ENCODE assay signal across 2 cellular contexts in the genomic region with DNA sequence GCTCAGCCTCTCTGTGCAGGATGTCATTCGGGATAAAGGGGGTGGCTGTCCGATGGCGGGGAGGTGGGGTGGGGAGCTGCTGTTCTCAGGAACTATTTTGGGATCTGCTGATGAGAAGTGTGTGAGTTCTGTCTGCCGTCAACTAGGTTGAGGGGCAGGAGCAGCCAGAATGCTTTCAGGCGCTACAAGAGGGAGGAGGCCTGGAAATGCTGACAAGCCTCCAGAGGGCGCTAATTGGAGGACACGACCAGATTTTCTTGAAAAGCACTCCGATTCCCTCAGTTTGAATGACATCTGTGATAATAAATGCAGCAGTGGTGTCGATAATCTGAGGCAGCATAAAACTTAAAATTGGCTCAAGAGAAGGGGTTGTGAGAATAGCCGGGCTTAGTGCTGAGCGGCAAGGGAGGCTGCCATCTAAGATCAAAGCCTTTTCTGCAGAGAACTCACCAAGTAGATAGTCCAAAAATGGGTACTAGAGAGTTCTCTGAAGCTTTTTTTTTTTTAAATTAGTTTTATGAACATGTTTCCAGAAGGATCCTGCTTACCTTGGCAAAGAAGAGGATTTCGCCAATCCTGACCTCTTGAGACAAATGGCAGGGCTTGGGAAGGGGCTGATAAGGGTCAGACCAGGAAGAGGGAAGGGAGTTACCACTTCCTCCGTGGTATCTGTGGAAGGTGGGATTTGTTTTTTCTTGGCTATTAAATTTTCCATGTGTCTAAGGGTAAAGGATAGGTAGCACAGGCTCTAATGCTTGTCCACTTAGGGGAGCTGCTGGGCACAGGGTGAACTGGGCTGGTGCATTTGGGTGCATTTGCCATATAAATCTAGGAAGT.
TF ChIP-seq lines count a peak whose summit lies in the region.

No MANE protein-coding gene starts in this region.

TF ChIP-seq in SK-N-SH, 30 proteins besides CTCF, POLR2A, EP300 and RAD21:
- TF ChIP-seq REST (IDR thresholded peaks at IDR 0.05; ENCODE audit: low read depth, low read length): no peak
- no peak for TF ChIP-seq USF2 (IDR thresholded peaks at IDR 0.05; ENCODE audit: borderline replicate concordance, low read depth, low read length)
TF ChIP-seq in SK-N-SH: peak in this region for 0.

TF ChIP-seq in SK-N-SH treated with all-trans-retinoic acid at 6 μM for 48 hours, 23 proteins besides CTCF, POLR2A, EP300 and RAD21:
- TF ChIP-seq, protein P1, sequence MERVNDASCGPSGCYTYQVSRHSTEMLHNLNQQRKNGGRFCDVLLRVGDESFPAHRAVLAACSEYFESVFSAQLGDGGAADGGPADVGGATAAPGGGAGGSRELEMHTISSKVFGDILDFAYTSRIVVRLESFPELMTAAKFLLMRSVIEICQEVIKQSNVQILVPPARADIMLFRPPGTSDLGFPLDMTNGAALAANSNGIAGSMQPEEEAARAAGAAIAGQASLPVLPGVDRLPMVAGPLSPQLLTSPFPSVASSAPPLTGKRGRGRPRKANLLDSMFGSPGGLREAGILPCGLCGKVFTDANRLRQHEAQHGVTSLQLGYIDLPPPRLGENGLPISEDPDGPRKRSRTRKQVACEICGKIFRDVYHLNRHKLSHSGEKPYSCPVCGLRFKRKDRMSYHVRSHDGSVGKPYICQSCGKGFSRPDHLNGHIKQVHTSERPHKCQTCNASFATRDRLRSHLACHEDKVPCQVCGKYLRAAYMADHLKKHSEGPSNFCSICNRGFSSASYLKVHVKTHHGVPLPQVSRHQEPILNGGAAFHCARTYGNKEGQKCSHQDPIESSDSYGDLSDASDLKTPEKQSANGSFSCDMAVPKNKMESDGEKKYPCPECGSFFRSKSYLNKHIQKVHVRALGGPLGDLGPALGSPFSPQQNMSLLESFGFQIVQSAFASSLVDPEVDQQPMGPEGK (CRISPR knock-in tag; IDR thresholded peaks at IDR 0.05; ENCODE audit: borderline replicate concordance): no peak
- TF ChIP-seq OSR1 (CRISPR knock-in tag; IDR thresholded peaks at IDR 0.05): no peak
- no peak for TF ChIP-seq RARB (CRISPR knock-in tag; IDR thresholded peaks at IDR 0.05)
- no peak for TF ChIP-seq ZNF565 (CRISPR knock-in tag; conservative IDR thresholded peaks at IDR 0.05; ENCODE audit: low read depth)
- TF ChIP-seq ZC3H10 (CRISPR knock-in tag; IDR thresholded peaks at IDR 0.05): no peak
- TF ChIP-seq ZFP30 (CRISPR knock-in tag; IDR thresholded peaks at IDR 0.05): no peak
- TF ChIP-seq SNAI2 (CRISPR knock-in tag; IDR thresholded peaks at IDR 0.05): no peak
- TF ChIP-seq ESRRG (CRISPR knock-in tag; IDR thresholded peaks at IDR 0.05): no peak
- TF ChIP-seq POU6F1 (CRISPR knock-in tag; IDR thresholded peaks at IDR 0.05; ENCODE audit: borderline replicate concordance, low read depth): no peak
- no peak for TF ChIP-seq ISL1 (CRISPR knock-in tag; IDR thresholded peaks at IDR 0.05)
